16 cellular contexts compared by ENCODE assay signal in genomic region chr3:140416686-140417085, GRCh38.
"Had no signal": no experiment of that assay in that cellular context is flagged by ENCODE, and none has a peak within 500 bp of the region (broad histone marks: within the 10 kb centered on the region; RNA-seq: fewer than 3 reads in every experiment).

No MANE protein-coding gene starts in this region.

- H3K36me3 ChIP-seq: adrenal gland, left ventricle myocardium inferior, neural progenitor cell, uterus had no signal

- H3K4me1 ChIP-seq: neural progenitor cell, uterus had no signal

- ATAC-seq: naive thymus-derived CD8-positive, alpha-beta T cell; sciatic nerve; stimulated activated naive B cell treated with anti-CD40 and anti-IgM and Interleukin-4, amounts not matched to agents 10 μg/mL and 1 μg/mL and 100 μg/mL, for 72 hours; WTC11 had no signal

- H3K9ac ChIP-seq: neural progenitor cell had no signal

- H3K27ac ChIP-seq: adrenal gland, hepatocyte, left ventricle myocardium inferior, neural progenitor cell, uterus had no signal

- H3K4me2 ChIP-seq: hepatocyte, neural progenitor cell had no signal

- H2AFZ ChIP-seq: hepatocyte had no signal

- H3K4me3 ChIP-seq: adrenal gland, hepatocyte, left ventricle myocardium inferior, neural progenitor cell, uterus had no signal

- DNase-seq: activated T-cell treated with anti-CD3 and anti-CD28 coated beads, Interleukin-2, amount 50 U/mL, for 1 hour; adrenal gland; central memory CD4-positive, alpha-beta T cell; effector memory CD4-positive, alpha-beta T cell; foreskin melanocyte; glutamatergic neuron; kidney glomerular epithelial cell; left ventricle myocardium inferior; naive thymus-derived CD8-positive, alpha-beta T cell; small intestine; stimulated activated naive B cell treated with anti-CD40 and anti-IgM and Interleukin-4, amounts not matched to agents 10 μg/mL and 1 μg/mL and 100 μg/mL, for 72 hours; uterus had no signal

- H3K79me2 ChIP-seq: hepatocyte had no signal

- H3K27me3 ChIP-seq: adrenal gland, hepatocyte, neural progenitor cell, uterus had no signal

- H3K9me3 ChIP-seq: adrenal gland, uterus had no signal
